In genomic region chr4:78414116-78414515, GRCh38 we compare ENCODE assay signal across 16 cellular contexts.
"Had no signal": no experiment of that assay in that cellular context is flagged by ENCODE, and none has a peak within 500 bp of the region (broad histone marks: within the 10 kb centered on the region; RNA-seq: fewer than 3 reads in every experiment).

No MANE protein-coding gene starts in this region.

- H3K4me1 Mint-ChIP-seq: activated naive CD8-positive, alpha-beta T cell treated with anti-CD3 and anti-CD28 coated beads for 36 hours; immature natural killer cell; natural killer cell had no signal

- H3K36me3 Mint-ChIP-seq: activated CD4-positive, alpha-beta memory T cell treated with anti-CD3 and anti-CD28 coated beads for 36 hours; activated naive CD8-positive, alpha-beta T cell treated with anti-CD3 and anti-CD28 coated beads for 36 hours; immature natural killer cell; natural killer cell had no signal

- H3K4me3 Mint-ChIP-seq: activated CD4-positive, alpha-beta memory T cell treated with anti-CD3 and anti-CD28 coated beads for 36 hours; activated naive CD8-positive, alpha-beta T cell treated with anti-CD3 and anti-CD28 coated beads for 36 hours; activated T-cell treated with anti-CD3 and anti-CD28 coated beads, Interleukin-2, amount 50 U/mL, for 4 hours; immature natural killer cell; natural killer cell; T-helper 2 cell treated with Interferon-gamma antibody and Interleukin-4, amounts not matched to agents 5 μg/mL and 100 μg/mL, for 36 hours had no signal

- H3K27ac ChIP-seq: cardiac muscle cell, right atrium auricular region, stomach, VCaP had no signal

- H3K36me3 ChIP-seq: cardiac muscle cell, right atrium auricular region, stomach had no signal

- H3K9me3 Mint-ChIP-seq: activated CD4-positive, alpha-beta memory T cell treated with anti-CD3 and anti-CD28 coated beads for 36 hours; activated naive CD8-positive, alpha-beta T cell treated with anti-CD3 and anti-CD28 coated beads for 36 hours; activated T-cell treated with anti-CD3 and anti-CD28 coated beads, Interleukin-2, amount 50 U/mL, for 4 hours; natural killer cell; T-helper 2 cell treated with Interferon-gamma antibody and Interleukin-4, amounts not matched to agents 5 μg/mL and 100 μg/mL, for 36 hours had no signal

- H3K4me3 ChIP-seq: cardiac muscle cell, right atrium auricular region, stomach had no signal

- ATAC-seq: activated T-cell treated with anti-CD3 and anti-CD28 coated beads, Interleukin-2, amount 50 U/mL, for 4 hours; natural killer cell had no signal

- H3K4me1 ChIP-seq: right atrium auricular region had no signal

- H3K27ac Mint-ChIP-seq: activated CD4-positive, alpha-beta memory T cell treated with anti-CD3 and anti-CD28 coated beads for 36 hours; activated naive CD8-positive, alpha-beta T cell treated with anti-CD3 and anti-CD28 coated beads for 36 hours; immature natural killer cell; natural killer cell; T-helper 2 cell treated with Interferon-gamma antibody and Interleukin-4, amounts not matched to agents 5 μg/mL and 100 μg/mL, for 36 hours had no signal

- DNase-seq: activated CD4-positive, alpha-beta memory T cell treated with anti-CD3 and anti-CD28 coated beads for 36 hours; activated gamma-delta T cell; activated naive CD8-positive, alpha-beta T cell treated with anti-CD3 and anti-CD28 coated beads for 36 hours; activated T-cell treated with anti-CD3 and anti-CD28 coated beads, Interleukin-2, amount 50 U/mL, for 4 hours; anterior cingulate cortex; immature natural killer cell; left cardiac atrium; natural killer cell; small intestine; stomach had no signal

- H3K9me3 ChIP-seq: right atrium auricular region, stomach had no signal

- FAIRE-seq: colon, small intestine, urothelium cell line had no signal

- H3K27me3 ChIP-seq: cardiac muscle cell, right atrium auricular region, stomach had no signal
